In genomic region chr12:109617496-109617895, GRCh38 we compare ENCODE assay signal across 20 cellular contexts.
"Had no signal": no experiment of that assay in that cellular context is flagged by ENCODE, and none has a peak within 500 bp of the region (broad histone marks: within the 10 kb centered on the region; RNA-seq: fewer than 3 reads in every experiment).

No MANE protein-coding gene starts in this region.

- DNase-seq: activated CD4-positive, alpha-beta T cell treated with anti-CD3 and anti-CD28 coated beads, Interleukin-2, amount 50 U/mL, for 4 hours; activated naive CD4-positive, alpha-beta T cell; activated naive CD8-positive, alpha-beta T cell treated with anti-CD3 and anti-CD28 coated beads for 36 hours; amniotic stem cell; brain microvascular endothelial cell; cortex of kidney; effector CD8-positive, alpha-beta T cell; left lung; mucosa of descending colon; naive B cell; stimulated activated CD4-positive, alpha-beta T cell treated with anti-CD3 and anti-CD28 coated beads, Interleukin-12 subunit alpha, Interleukin-12 subunit beta, amount 100 ng/mL, for 4 hours; stimulated activated CD4-positive, alpha-beta T cell treated with anti-CD3 and anti-CD28 coated beads, Interleukin-1b, Interleukin-23, amount 100 ng/mL, for 48 hours; stimulated activated naive CD4-positive, alpha-beta T cell treated with Interleukin-2 at 50 U/mL for 16 hours had no signal

- FAIRE-seq: endothelial cell of umbilical vein, keratinocyte, TTC549 had no signal

- H3K27ac ChIP-seq: brain microvascular endothelial cell, esophagus muscularis mucosa, hepatocyte, left lung, parathyroid adenoma, SK-N-MC had no signal
